In the genomic region with DNA sequence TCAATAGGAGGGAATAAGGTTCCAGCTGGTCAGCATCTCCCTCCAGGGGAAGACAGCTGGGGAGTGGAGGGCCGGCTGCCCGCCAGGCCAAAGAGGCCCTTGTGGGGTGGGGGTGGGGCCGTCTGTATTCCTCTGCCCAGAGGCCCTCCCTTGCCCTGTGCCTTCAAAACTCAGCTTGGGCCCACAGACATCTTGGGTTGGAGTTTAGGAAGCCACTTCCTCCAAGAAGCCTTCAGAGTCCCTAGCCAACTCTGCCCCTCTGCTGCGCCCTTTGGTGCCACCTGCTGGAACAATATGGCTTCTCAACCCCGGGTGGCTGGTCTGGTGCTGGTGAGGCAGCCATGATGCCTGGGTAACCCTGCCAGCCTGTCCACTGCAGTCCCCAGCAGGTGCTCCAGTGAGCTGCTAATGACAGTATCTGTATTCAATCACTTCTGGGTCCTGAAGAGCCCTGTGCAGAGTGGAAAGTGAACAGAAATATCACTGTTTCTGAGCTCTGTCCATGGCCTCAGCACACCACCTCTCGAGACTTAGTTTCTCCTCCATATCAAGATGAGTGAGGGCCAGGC, we compare ENCODE assay signal across 7 cellular contexts. TPM values are rescaled to one million over a fixed set of nuclear protein-coding genes. Genes with fewer than 3 reads are reported as not detected.
DNase-seq lines count a peak whose midpoint lies in the region; ATAC-seq, FAIRE-seq and TF ChIP-seq lines count a peak whose summit lies in the region.

No MANE protein-coding gene starts in this region.

- H3K27ac ChIP-seq in esophagus squamous epithelium (peak overlapping the region in 2 of 4 donors; percentile 9 to 33), sigmoid colon (peak overlapping the region in 3 of 4 donors; percentile 50 to 78 (median 53))

- no peak for ATAC-seq in HG03025 (IDR thresholded peaks at IDR 0.05; ENCODE audit: low FRiP score, unreplicated experiment)
- ATAC-seq in HG02678 (IDR thresholded peaks at IDR 0.05; ENCODE audit: unreplicated experiment) = no peak

- no peaks in the 10 kb centered on the region for H3K9me3 ChIP-seq in esophagus squamous epithelium
- no peaks in the 10 kb centered on the region for H3K9me3 ChIP-seq in sigmoid colon

- H3K4me1 ChIP-seq in esophagus squamous epithelium = peaks cover 13 to 95% (median 61%) of the 10 kb centered on the region in 3 donors
- peaks cover 0 to 82% (median 68%) of the 10 kb centered on the region in 4 donors for H3K4me1 ChIP-seq in sigmoid colon

- TF ChIP-seq POLR2A in GM12891 (IDR thresholded peaks at IDR 0.05; ENCODE audit: low read depth, low read length) (no peak), esophagus squamous epithelium (IDR thresholded peaks at IDR 0.05) (no peak), sigmoid colon (IDR thresholded peaks at IDR 0.05) (no peak)

- H3K4me3 ChIP-seq in esophagus squamous epithelium (no peak overlapping the region), sigmoid colon (no peak overlapping the region)

- H3K27me3 ChIP-seq in esophagus squamous epithelium (no peaks in the 10 kb centered on the region), sigmoid colon (no peaks in the 10 kb centered on the region)

- H3K36me3 ChIP-seq in esophagus squamous epithelium (peaks cover 17 to 98% (median 19%) of the 10 kb centered on the region in 3 donors), sigmoid colon (peaks cover 9 to 36% (median 15%) of the 10 kb centered on the region in 4 donors)

- TF ChIP-seq CTCF in esophagus squamous epithelium (IDR thresholded peaks at IDR 0.05) = peak in 4 of 6 experiments; percentile 26 to 68 (median 38)
- peak in 3 of 4 experiments; percentile 17 to 29 (median 23) for TF ChIP-seq CTCF in sigmoid colon (IDR thresholded peaks at IDR 0.05)

- intact Hi-C loops in esophagus squamous epithelium (cut with DNase I) (no loop called here), sigmoid colon (cut with DNase I) (no loop called here)

- peak; percentile 82 for FAIRE-seq in GM12891 (lab: Jason Lieb, UNC)

- DNase-seq in GM12891 (ENCODE audit: insufficient read length, low spot score) = peak; percentile 80
- DNase-seq in MV-4-11 (lab: John Stamatoyannopoulos, UW) = peak; percentile 80
- peak; percentile 87 for DNase-seq in activated CD8-positive, alpha-beta memory T cell treated with anti-CD3 and anti-CD28 coated beads for 24 hours
- no peak for DNase-seq in esophagus squamous epithelium (lab: John Stamatoyannopoulos, UW)
- DNase-seq in sigmoid colon = peak; percentile 79

- no peak for TF ChIP-seq EP300 in sigmoid colon (IDR thresholded peaks at IDR 0.05)

- WGBS in esophagus squamous epithelium, 2 donors = 40 to 42% methylated on average over 2 to 4 of the region's 6 CpGs
- WGBS in sigmoid colon, 2 donors = 65 to 75% methylated on average over 6 of the region's 6 CpGs

TF ChIP-seq in GM12891, 5 proteins besides CTCF, POLR2A, EP300 and RAD21:
- TF ChIP-seq SPI1 (IDR thresholded peaks at IDR 0.05; ENCODE audit: low read depth, low read length) (0 out of 2 replicates have a peak, but pooled peaks have one; percentile 9), PAX5 (IDR thresholded peaks at IDR 0.05; ENCODE audit: insufficient read depth, low read length, severe bottlenecking) (no peak)

RNA-seq across cellular contexts. Expression of gene HSD11B2, which starts 16.7 kb away (rescaled TPM):
- polyA plus RNA-seq in GM12891 (2012; ENCODE audit: low read depth, missing spikeins) = 0.10 TPM
- total RNA-seq in esophagus squamous epithelium = 10 to 100 TPM in 1 of 4 donors, 1 to 10 TPM in 3; 2.1 to 13.0 (median 6.7) TPM
- total RNA-seq in sigmoid colon = 1 to 10 TPM in 2 of 4 donors, under 1 TPM in 1, not detected in 1; 0.14 to 3.9 (median 1.4) TPM
- polyA plus RNA-seq in sigmoid colon = 100 to 1,000 TPM in 1 of 3 donors, 10 to 100 TPM in 2; 88.3 to 353 (median 90.4) TPM

RNA-seq across cellular contexts. Expression of gene ZDHHC1, which starts 31.3 kb away (rescaled TPM):
- polyA plus RNA-seq in GM12891 (2012; ENCODE audit: low read depth, missing spikeins) = 0.60 TPM
- total RNA-seq in esophagus squamous epithelium (10 to 100 TPM in 1 of 4 donors, 1 to 10 TPM in 3; 2.5 to 11.1 (median 3.8) TPM), sigmoid colon (10 to 100 TPM; 12.7 to 18.3 (median 16.1) TPM)
- polyA plus RNA-seq in sigmoid colon = 1 to 10 TPM; 4.2 to 6.6 (median 4.4) TPM

RNA-seq across cellular contexts. Expression of gene ATP6V0D1, which starts 33.4 kb away (rescaled TPM):
- 58.9 TPM for polyA plus RNA-seq in GM12891 (2012; ENCODE audit: low read depth, missing spikeins)
- total RNA-seq in esophagus squamous epithelium (100 to 1,000 TPM in 3 of 4 donors, 10 to 100 TPM in 1; 99.4 to 158 (median 131) TPM), sigmoid colon (100 to 1,000 TPM in 2 of 4 donors, 10 to 100 TPM in 2; 70.3 to 112 (median 93.6) TPM)
- polyA plus RNA-seq in sigmoid colon = 100 to 1,000 TPM; 214 to 287 (median 231) TPM

RNA-seq across cellular contexts. Expression of gene AGRP, which starts 35.8 kb away (rescaled TPM):
- polyA plus RNA-seq in GM12891 (2012; ENCODE audit: low read depth, missing spikeins) = not detected
- total RNA-seq in esophagus squamous epithelium (not detected), sigmoid colon (not detected)
- polyA plus RNA-seq in sigmoid colon = not detected

RNA-seq across cellular contexts. Expression of gene TPPP3, which starts 54.3 kb away (rescaled TPM):
- polyA plus RNA-seq in GM12891 (2012; ENCODE audit: low read depth, missing spikeins) = not detected
- total RNA-seq in esophagus squamous epithelium (10 to 100 TPM in 2 of 4 donors, 1 to 10 TPM in 2; 3.0 to 26.2 (median 8.2) TPM), sigmoid colon (10 to 100 TPM in 3 of 4 donors, 1 to 10 TPM in 1; 8.1 to 27.4 (median 16.9) TPM)
- 10 to 100 TPM in 1 of 3 donors, 1 to 10 TPM in 2; 2.4 to 13.6 (median 8.6) TPM for polyA plus RNA-seq in sigmoid colon
